33 cellular contexts compared by ENCODE assay signal in the genomic region with DNA sequence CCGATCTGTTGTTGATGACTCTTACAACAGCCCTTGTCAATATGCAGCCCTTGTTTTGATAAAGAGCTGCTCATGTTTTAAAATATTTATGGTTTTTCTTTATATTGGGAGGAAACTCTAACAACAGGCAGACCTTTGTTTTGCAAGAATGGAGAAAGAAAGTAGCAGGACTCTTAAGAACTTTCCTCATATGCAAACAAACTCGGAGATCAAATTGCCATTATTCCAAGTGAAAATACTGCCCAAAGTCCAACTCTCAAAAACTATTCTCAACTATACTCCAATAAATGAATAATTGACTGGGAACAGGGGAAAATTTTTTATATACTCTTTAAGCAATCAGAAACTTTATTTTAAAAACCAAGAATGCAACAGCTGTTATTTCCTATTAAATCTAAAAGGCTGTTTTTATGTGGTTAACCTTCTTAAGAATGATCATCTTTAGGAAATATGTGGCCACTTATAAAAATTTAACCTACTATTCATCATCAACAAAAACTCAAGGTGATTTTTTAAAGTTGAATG.
DNase-seq lines count a peak whose midpoint lies in the region; ATAC-seq, FAIRE-seq and TF ChIP-seq lines count a peak whose summit lies in the region.
"Had no signal": no experiment of that assay in that cellular context is flagged by ENCODE, and none has a peak within 500 bp of the region (broad histone marks: within the 10 kb centered on the region; RNA-seq: fewer than 3 reads in every experiment).

No MANE protein-coding gene starts in this region.

- no peaks in the 10 kb centered on the region for H3K36me3 ChIP-seq in GM23248 (ENCODE audit: low read depth)
- H3K36me3 ChIP-seq: ascending aorta had no signal

- peaks cover 54% of the 10 kb centered on the region for H3K4me1 Mint-ChIP-seq in WTC11
- H3K4me1 Mint-ChIP-seq: activated naive CD8-positive, alpha-beta T cell treated with anti-CD3 and anti-CD28 coated beads, Interleukin-2, amount 10 ng/mL, durations not matched to agents 7 days and 5 days; naive B cell; stimulated activated memory B cell treated with anti-CD40 and anti-IgM and Interleukin-4, amounts not matched to agents 10 μg/mL and 1 μg/mL and 100 μg/mL, for 72 hours had no signal

- H3K9ac ChIP-seq in GM23248 = no peak overlapping the region

- POLR2A ChIA-PET in A549 (lab: Yijun Ruan, JAX) (no interaction called here), WTC11 (lab: Charles Lee) (no interaction called here)

- ATAC-seq in A549 (no peak), WTC11 (no peak), left colon (no peak)
- ATAC-seq: activated CD4-positive, CD25-positive, alpha-beta regulatory T cell treated with anti-CD3 and anti-CD28 coated beads, Interleukin-2, amount 50 U/mL, for 24 hours; CD8-positive, alpha-beta T cell; stimulated activated memory B cell treated with anti-CD40 and anti-IgM and Interleukin-4, amounts not matched to agents 10 μg/mL and 1 μg/mL and 100 μg/mL, for 72 hours had no signal

- H3K9me3 ChIP-seq in A549 (no peaks in the 10 kb centered on the region), GM23248 (ENCODE audit: low read depth) (no peaks in the 10 kb centered on the region)
- H3K9me3 ChIP-seq: ascending aorta had no signal

- H4K20me1 ChIP-seq in GM23248 (ENCODE audit: insufficient read depth) = no peaks in the 10 kb centered on the region

- no peak for TF ChIP-seq CTCF in A549 (IDR thresholded peaks at IDR 0.05)
- TF ChIP-seq CTCF in WTC11 (IDR thresholded peaks at IDR 0.05) = no peak

- no peaks in the 10 kb centered on the region for H3K9me3 Mint-ChIP-seq in WTC11
- H3K9me3 Mint-ChIP-seq: activated naive CD8-positive, alpha-beta T cell treated with anti-CD3 and anti-CD28 coated beads, Interleukin-2, amount 10 ng/mL, durations not matched to agents 7 days and 5 days; CD8-positive, alpha-beta T cell; naive B cell; stimulated activated memory B cell treated with anti-CD40 and anti-IgM and Interleukin-4, amounts not matched to agents 10 μg/mL and 1 μg/mL and 100 μg/mL, for 72 hours; T-helper 1 cell treated with Interleukin-12 subunit alpha and Interleukin-12 subunit beta and Interleukin-4 antibody, amounts not matched to agents 30 μg/mL and 1 μg/mL, for 36 hours had no signal

- in situ Hi-C loops in GM23248 (cut with MboI) = no loop called here

- CTCF ChIA-PET in A549 (lab: Yijun Ruan, JAX) (interaction anchor here (1.2 to 6.1 kb wide), 2 partner anchors 9 to 107 kb away, joined by 4 to 55 read pairs; no protein-coding TSS in a partner anchor), WTC11 (lab: Charles Lee) (interaction anchor here (1.2 to 2.0 kb wide), 2 partner anchors 9 to 81 kb away, joined by 3 to 8 read pairs; no protein-coding TSS in a partner anchor)

- peaks cover 20% of the 10 kb centered on the region for H3F3A ChIP-seq in GM23248 (ENCODE audit: insufficient read depth)

- peak overlapping the region; percentile 89 for H3K27ac Mint-ChIP-seq in WTC11
- H3K27ac Mint-ChIP-seq: activated naive CD8-positive, alpha-beta T cell treated with anti-CD3 and anti-CD28 coated beads, Interleukin-2, amount 10 ng/mL, durations not matched to agents 7 days and 5 days; CD8-positive, alpha-beta T cell; naive B cell; stimulated activated memory B cell treated with anti-CD40 and anti-IgM and Interleukin-4, amounts not matched to agents 10 μg/mL and 1 μg/mL and 100 μg/mL, for 72 hours; T-helper 1 cell treated with Interleukin-12 subunit alpha and Interleukin-12 subunit beta and Interleukin-4 antibody, amounts not matched to agents 30 μg/mL and 1 μg/mL, for 36 hours; type B pancreatic cell had no signal

- H3K9me2 ChIP-seq in GM23248 (ENCODE audit: insufficient read depth) = no peaks in the 10 kb centered on the region

- no peak for TF ChIP-seq POLR2A in A549 (IDR thresholded peaks at IDR 0.05; ENCODE audit: low read length)

- no peak for DNase-seq in A549 (ENCODE audit: low read depth in 1 of 2, low spot score in 1 of 2)
- DNase-seq in GM23248 = no peak
- no peak for DNase-seq in WTC11 (ENCODE audit: low spot score)
- peak; percentile 24 for DNase-seq in myocyte (ENCODE audit: low read depth)
- no peak for DNase-seq in OCI-M1 (lab: John Stamatoyannopoulos, UW)
- DNase-seq in ureter (ENCODE audit: low spot score) = no peak
- no peak for DNase-seq in D341Med (ENCODE audit: low spot score)
- no peak for DNase-seq in left colon
- DNase-seq: activated CD4-positive, alpha-beta T cell treated with anti-CD3 and anti-CD28 coated beads, Interleukin-2, amount 50 U/mL, for 4 hours; activated gamma-delta T cell treated with Interleukin-2 at 50 U/mL for 16 hours; activated naive CD8-positive, alpha-beta T cell treated with anti-CD3 and anti-CD28 coated beads, Interleukin-2, amount 10 ng/mL, durations not matched to agents 7 days and 5 days; activated T-cell treated with anti-CD3 and anti-CD28 coated beads, Interleukin-2, amount 50 U/mL, for 48 hours; CD8-positive, alpha-beta T cell; DMS 273 treated with DMSO at 0.1 percent for 48 hours; effector CD8-positive, alpha-beta T cell; HCEC 1CT; head of caudate nucleus; naive B cell; NCI-H1048; NCI-H1694; NCI-H446 treated with DMSO at 0.1 percent for 48 hours; occipital lobe; RPMI8226; substantia nigra had no signal

- H3K4me3 ChIP-seq in A549 (no peak overlapping the region), GM23248 (no peak overlapping the region)
- H3K4me3 ChIP-seq: ascending aorta, coronary artery had no signal

- no peaks in the 10 kb centered on the region for H3K79me2 ChIP-seq in GM23248 (ENCODE audit: insufficient read depth)

- H3K27me3 ChIP-seq in GM23248 (replicated peaks; ENCODE audit: insufficient read depth) = no peaks in the 10 kb centered on the region
- H3K27me3 ChIP-seq: ascending aorta had no signal

- no peaks in the 10 kb centered on the region for H3K27me3 Mint-ChIP-seq in WTC11 (ENCODE audit: low read depth)
- H3K27me3 Mint-ChIP-seq: activated naive CD8-positive, alpha-beta T cell treated with anti-CD3 and anti-CD28 coated beads, Interleukin-2, amount 10 ng/mL, durations not matched to agents 7 days and 5 days; type B pancreatic cell had no signal

- H2AFZ ChIP-seq in GM23248 = peak overlapping the region; percentile 12; the same call in 1 of the 2 replicates

- peak overlapping the region; percentile 46 for H3K4me3 Mint-ChIP-seq in WTC11
- H3K4me3 Mint-ChIP-seq: activated naive CD8-positive, alpha-beta T cell treated with anti-CD3 and anti-CD28 coated beads, Interleukin-2, amount 10 ng/mL, durations not matched to agents 7 days and 5 days; CD8-positive, alpha-beta T cell; naive B cell; stimulated activated memory B cell treated with anti-CD40 and anti-IgM and Interleukin-4, amounts not matched to agents 10 μg/mL and 1 μg/mL and 100 μg/mL, for 72 hours; T-helper 1 cell treated with Interleukin-12 subunit alpha and Interleukin-12 subunit beta and Interleukin-4 antibody, amounts not matched to agents 30 μg/mL and 1 μg/mL, for 36 hours; type B pancreatic cell had no signal

- H3K4me2 ChIP-seq in A549 (peak overlapping the region; percentile 14; the same call in 2 of the 3 replicates), GM23248 (ENCODE audit: unreplicated experiment) (no peak overlapping the region)

- H3K4me1 ChIP-seq in A549 (peaks cover 22% of the 10 kb centered on the region), GM23248 (ENCODE audit: insufficient read depth) (peaks cover 25% of the 10 kb centered on the region)
- H3K4me1 ChIP-seq: ascending aorta had no signal

- TF ChIP-seq RAD21 in A549 (conservative IDR thresholded peaks at IDR 0.05 in 1 of 2, IDR thresholded peaks at IDR 0.05 in 1 of 2) = no peak

- TF ChIP-seq EP300 in A549 (IDR thresholded peaks at IDR 0.05) = no peak

- no peaks in the 10 kb centered on the region for H3K36me3 Mint-ChIP-seq in WTC11
- H3K36me3 Mint-ChIP-seq: activated naive CD8-positive, alpha-beta T cell treated with anti-CD3 and anti-CD28 coated beads, Interleukin-2, amount 10 ng/mL, durations not matched to agents 7 days and 5 days; CD8-positive, alpha-beta T cell; naive B cell; stimulated activated memory B cell treated with anti-CD40 and anti-IgM and Interleukin-4, amounts not matched to agents 10 μg/mL and 1 μg/mL and 100 μg/mL, for 72 hours; type B pancreatic cell had no signal

- H3K27ac ChIP-seq in A549 (no peak overlapping the region), GM23248 (no peak overlapping the region)
- H3K27ac ChIP-seq: ascending aorta, coronary artery had no signal

- no peak for FAIRE-seq in A549 (lab: Jason Lieb, UNC)
- FAIRE-seq: GM12891, keratinocyte, TTC549 had no signal

- 60% methylated on average over 2 of the region's 2 CpGs for WGBS in A549 (ENCODE audit: missing lambda C conversion rate)
- WGBS in GM23248 (ENCODE audit: low coverage in 1 of 2, low lambda C conversion rate in 2 of 2, missing lambda C conversion rate in 2 of 2), 2 experiments = 48 to 65% methylated on average over 2 of the region's 2 CpGs

- intact Hi-C loops in left colon (cut with DNase I, micrococcal nuclease) = no loop called here

TF ChIP-seq in A549, 52 proteins besides CTCF, POLR2A, EP300 and RAD21 (continues in another document):
- TF ChIP-seq RFX5 (IDR thresholded peaks at IDR 0.05) (no peak), CEBPB (IDR thresholded peaks at IDR 0.05) (no peak), HOXB5 (CRISPR knock-in tag; IDR thresholded peaks at IDR 0.05) (no peak), GATA3 (IDR thresholded peaks at IDR 0.05; ENCODE audit: borderline replicate concordance) (no peak)
- TF ChIP-seq, protein P1, sequence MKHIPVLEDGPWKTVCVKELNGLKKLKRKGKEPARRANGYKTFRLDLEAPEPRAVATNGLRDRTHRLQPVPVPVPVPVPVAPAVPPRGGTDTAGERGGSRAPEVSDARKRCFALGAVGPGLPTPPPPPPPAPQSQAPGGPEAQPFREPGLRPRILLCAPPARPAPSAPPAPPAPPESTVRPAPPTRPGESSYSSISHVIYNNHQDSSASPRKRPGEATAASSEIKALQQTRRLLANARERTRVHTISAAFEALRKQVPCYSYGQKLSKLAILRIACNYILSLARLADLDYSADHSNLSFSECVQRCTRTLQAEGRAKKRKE (CRISPR knock-in tag; IDR thresholded peaks at IDR 0.05; ENCODE audit: low read depth) = no peak

TF ChIP-seq in WTC11, 78 proteins besides CTCF, POLR2A, EP300 and RAD21:
- TF ChIP-seq, protein P2, sequence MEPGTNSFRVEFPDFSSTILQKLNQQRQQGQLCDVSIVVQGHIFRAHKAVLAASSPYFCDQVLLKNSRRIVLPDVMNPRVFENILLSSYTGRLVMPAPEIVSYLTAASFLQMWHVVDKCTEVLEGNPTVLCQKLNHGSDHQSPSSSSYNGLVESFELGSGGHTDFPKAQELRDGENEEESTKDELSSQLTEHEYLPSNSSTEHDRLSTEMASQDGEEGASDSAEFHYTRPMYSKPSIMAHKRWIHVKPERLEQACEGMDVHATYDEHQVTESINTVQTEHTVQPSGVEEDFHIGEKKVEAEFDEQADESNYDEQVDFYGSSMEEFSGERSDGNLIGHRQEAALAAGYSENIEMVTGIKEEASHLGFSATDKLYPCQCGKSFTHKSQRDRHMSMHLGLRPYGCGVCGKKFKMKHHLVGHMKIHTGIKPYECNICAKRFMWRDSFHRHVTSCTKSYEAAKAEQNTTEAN (CRISPR knock-in tag; IDR thresholded peaks at IDR 0.05) = no peak
- no peak for TF ChIP-seq MXD4 (CRISPR knock-in tag; IDR thresholded peaks at IDR 0.05; ENCODE audit: borderline replicate concordance)
- TF ChIP-seq NR2C2 (CRISPR knock-in tag; IDR thresholded peaks at IDR 0.05) = no peak
